In the genomic region with DNA sequence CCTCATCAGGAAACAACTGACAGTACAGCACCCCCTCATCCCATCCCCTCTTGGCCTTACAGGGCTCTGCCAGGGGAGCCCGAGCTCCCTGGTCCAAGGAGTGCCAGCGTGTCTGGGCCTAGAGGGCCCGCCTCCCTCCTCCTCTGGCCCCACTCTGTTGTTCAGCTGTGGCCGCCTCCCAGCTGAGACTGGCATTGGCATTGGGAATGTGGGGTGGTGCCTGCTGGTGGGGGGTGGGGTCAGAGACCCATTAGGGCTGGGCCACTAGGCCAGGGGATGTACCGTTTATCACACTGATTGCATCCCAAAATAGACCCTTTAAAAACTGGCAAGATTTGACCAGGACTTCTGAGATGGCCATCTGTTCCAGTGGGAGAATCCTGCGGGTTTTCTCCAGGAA, we compare ENCODE assay signal across 8 cellular contexts. TPM values are rescaled to one million over a fixed set of nuclear protein-coding genes. Genes with fewer than 3 reads are reported as not detected.
DNase-seq lines count a peak whose midpoint lies in the region; ATAC-seq, FAIRE-seq and TF ChIP-seq lines count a peak whose summit lies in the region.

No MANE protein-coding gene starts in this region.

- H3K4me1 ChIP-seq in gastroesophageal sphincter: peaks cover 0 to 58% (median 19%) of the 10 kb centered on the region in 3 donors
- H3K4me1 ChIP-seq in trophoblast cell (ENCODE audit: control insufficient read depth in 1 of 2, insufficient read depth in 2 of 2, low read length in 2 of 2): peaks cover 10 to 15% of the 10 kb centered on the region in 2 experiments

- H4K8ac ChIP-seq in trophoblast cell (ENCODE audit: low read depth, low read length): no peak overlapping the region

- ATAC-seq in WTC11 (no peak; the same call in 1 of the 2 replicates), gastroesophageal sphincter (no peak), HG02981 (IDR thresholded peaks at IDR 0.05; ENCODE audit: unreplicated experiment) (no peak)

- no peak overlapping the region for H3K23ac ChIP-seq in trophoblast cell (ENCODE audit: low read length)

- H4K91ac ChIP-seq in trophoblast cell (ENCODE audit: low read depth, low read length): no peak overlapping the region

- H3K4me3 Mint-ChIP-seq in WTC11: peak overlapping the region; percentile 67

- H2BK12ac ChIP-seq in trophoblast cell (ENCODE audit: low read length): no peak overlapping the region

- H3K4me2 ChIP-seq in trophoblast cell (ENCODE audit: low read length): peak overlapping the region; percentile 97

- H3K27ac ChIP-seq in gastroesophageal sphincter: peak overlapping the region in 3 of 4 donors; percentile 87 to 94 (median 94)
- no peak overlapping the region for H3K27ac ChIP-seq in trophoblast cell (ENCODE audit: low read depth, low read length)

- no peak overlapping the region for H2BK120ac ChIP-seq in trophoblast cell (ENCODE audit: insufficient read depth, low read length, poor library complexity)

- TF ChIP-seq EP300 in gastroesophageal sphincter (IDR thresholded peaks at IDR 0.05): no peak

- no peak overlapping the region for H3K18ac ChIP-seq in trophoblast cell (ENCODE audit: low read length)

- no peak overlapping the region for H3K27ac Mint-ChIP-seq in WTC11

- H2AFZ ChIP-seq in trophoblast cell (ENCODE audit: insufficient read depth, low read length, poor library complexity): no peak overlapping the region

- no peaks in the 10 kb centered on the region for H3K9me3 Mint-ChIP-seq in WTC11

- H3K4me1 Mint-ChIP-seq in WTC11: peaks cover 13% of the 10 kb centered on the region

- no peak overlapping the region for H4K12ac ChIP-seq in trophoblast cell (ENCODE audit: low read depth, low read length)

- H3K36me3 ChIP-seq in gastroesophageal sphincter (no peaks in the 10 kb centered on the region), trophoblast cell (ENCODE audit: control insufficient read depth in 1 of 2, insufficient read depth in 2 of 2, low read length in 2 of 2) (no peaks in the 10 kb centered on the region)

- no peak for TF ChIP-seq CTCF in WTC11 (IDR thresholded peaks at IDR 0.05)
- no peak for TF ChIP-seq CTCF in gastroesophageal sphincter (IDR thresholded peaks at IDR 0.05)

- peaks cover 7% of the 10 kb centered on the region for H3K79me2 ChIP-seq in trophoblast cell (ENCODE audit: control insufficient read depth, insufficient read depth, low read length, poor library complexity)

- CTCF ChIA-PET in WTC11 (lab: Charles Lee): interaction anchor here (0.8 to 2.5 kb wide), 3 partner anchors 22 to 64 kb away, joined by 4 to 9 read pairs (median 4); no protein-coding TSS in a partner anchor

- H3K27me3 ChIP-seq in gastroesophageal sphincter (no peaks in the 10 kb centered on the region), trophoblast cell (ENCODE audit: insufficient read depth, low read length) (no peaks in the 10 kb centered on the region)

- DNase-seq in H54 (ENCODE audit: insufficient read length, low spot score) (peak; percentile 39), WTC11 (ENCODE audit: low spot score) (no peak), trophoblast cell (no peak), activated gamma-delta T cell treated with Interleukin-2 at 50 U/mL for 16 hours (no peak), inferior parietal cortex (ENCODE audit: extremely low spot score) (no peak), GM12892 (ENCODE audit: insufficient read length) (no peak)

- peaks cover 5% of the 10 kb centered on the region for H3K79me1 ChIP-seq in trophoblast cell (ENCODE audit: low read length)

- TF ChIP-seq POLR2A in H54 (IDR thresholded peaks at IDR 0.05; ENCODE audit: low read depth, low read length) (no peak), gastroesophageal sphincter (IDR thresholded peaks at IDR 0.05) (no peak), GM12892 (IDR thresholded peaks at IDR 0.05; ENCODE audit: low read depth, low read length) (no peak)

- H3K36me3 Mint-ChIP-seq in WTC11: no peaks in the 10 kb centered on the region

- H3K9me3 ChIP-seq in gastroesophageal sphincter: no peaks in the 10 kb centered on the region
- no peaks in the 10 kb centered on the region for H3K9me3 ChIP-seq in trophoblast cell (ENCODE audit: insufficient read depth, low read depth, low read length)

- H3K27me3 Mint-ChIP-seq in WTC11 (ENCODE audit: low read depth): peaks cover 12% of the 10 kb centered on the region

- H3K9ac ChIP-seq in trophoblast cell (ENCODE audit: low read length): no peak overlapping the region

- H3K4ac ChIP-seq in trophoblast cell (ENCODE audit: low read depth, low read length): no peak overlapping the region

- H3K14ac ChIP-seq in trophoblast cell (ENCODE audit: low read length): no peak overlapping the region

- no peak overlapping the region for H2AK5ac ChIP-seq in trophoblast cell (ENCODE audit: low read length)

- no peak overlapping the region for H2BK5ac ChIP-seq in trophoblast cell (ENCODE audit: low read depth, low read length, poor library complexity)

- H3K4me3 ChIP-seq in gastroesophageal sphincter (peak overlapping the region; percentile 66 to 94), trophoblast cell (ENCODE audit: low read depth, low read length) (no peak overlapping the region)

- FAIRE-seq in H54 (lab: Jason Lieb, UNC) (no peak), GM12892 (lab: Jason Lieb, UNC) (no peak)

- POLR2A ChIA-PET in WTC11 (lab: Charles Lee): no interaction called here

- WGBS in gastroesophageal sphincter (ENCODE audit: low coverage in 1 of 2), 2 donors: 31% methylated on average over 2 of the region's 6 CpGs; no CpG with 5 or more reads in 1 of the 2 donors
- WGBS in trophoblast cell (ENCODE audit: extremely low coverage, insufficient coverage, insufficient read length): no CpG with 5 or more reads among the region's 6 CpGs

TF ChIP-seq in WTC11, 78 proteins besides CTCF, POLR2A, EP300 and RAD21 (continues in another document):
- TF ChIP-seq MXD4 (CRISPR knock-in tag; IDR thresholded peaks at IDR 0.05; ENCODE audit: borderline replicate concordance): no peak
- TF ChIP-seq, protein P1, sequence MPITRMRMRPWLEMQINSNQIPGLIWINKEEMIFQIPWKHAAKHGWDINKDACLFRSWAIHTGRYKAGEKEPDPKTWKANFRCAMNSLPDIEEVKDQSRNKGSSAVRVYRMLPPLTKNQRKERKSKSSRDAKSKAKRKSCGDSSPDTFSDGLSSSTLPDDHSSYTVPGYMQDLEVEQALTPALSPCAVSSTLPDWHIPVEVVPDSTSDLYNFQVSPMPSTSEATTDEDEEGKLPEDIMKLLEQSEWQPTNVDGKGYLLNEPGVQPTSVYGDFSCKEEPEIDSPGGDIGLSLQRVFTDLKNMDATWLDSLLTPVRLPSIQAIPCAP (CRISPR knock-in tag; IDR thresholded peaks at IDR 0.05): no peak
- TF ChIP-seq JAZF1 (CRISPR knock-in tag; IDR thresholded peaks at IDR 0.05): no peak
- TF ChIP-seq, protein P2, sequence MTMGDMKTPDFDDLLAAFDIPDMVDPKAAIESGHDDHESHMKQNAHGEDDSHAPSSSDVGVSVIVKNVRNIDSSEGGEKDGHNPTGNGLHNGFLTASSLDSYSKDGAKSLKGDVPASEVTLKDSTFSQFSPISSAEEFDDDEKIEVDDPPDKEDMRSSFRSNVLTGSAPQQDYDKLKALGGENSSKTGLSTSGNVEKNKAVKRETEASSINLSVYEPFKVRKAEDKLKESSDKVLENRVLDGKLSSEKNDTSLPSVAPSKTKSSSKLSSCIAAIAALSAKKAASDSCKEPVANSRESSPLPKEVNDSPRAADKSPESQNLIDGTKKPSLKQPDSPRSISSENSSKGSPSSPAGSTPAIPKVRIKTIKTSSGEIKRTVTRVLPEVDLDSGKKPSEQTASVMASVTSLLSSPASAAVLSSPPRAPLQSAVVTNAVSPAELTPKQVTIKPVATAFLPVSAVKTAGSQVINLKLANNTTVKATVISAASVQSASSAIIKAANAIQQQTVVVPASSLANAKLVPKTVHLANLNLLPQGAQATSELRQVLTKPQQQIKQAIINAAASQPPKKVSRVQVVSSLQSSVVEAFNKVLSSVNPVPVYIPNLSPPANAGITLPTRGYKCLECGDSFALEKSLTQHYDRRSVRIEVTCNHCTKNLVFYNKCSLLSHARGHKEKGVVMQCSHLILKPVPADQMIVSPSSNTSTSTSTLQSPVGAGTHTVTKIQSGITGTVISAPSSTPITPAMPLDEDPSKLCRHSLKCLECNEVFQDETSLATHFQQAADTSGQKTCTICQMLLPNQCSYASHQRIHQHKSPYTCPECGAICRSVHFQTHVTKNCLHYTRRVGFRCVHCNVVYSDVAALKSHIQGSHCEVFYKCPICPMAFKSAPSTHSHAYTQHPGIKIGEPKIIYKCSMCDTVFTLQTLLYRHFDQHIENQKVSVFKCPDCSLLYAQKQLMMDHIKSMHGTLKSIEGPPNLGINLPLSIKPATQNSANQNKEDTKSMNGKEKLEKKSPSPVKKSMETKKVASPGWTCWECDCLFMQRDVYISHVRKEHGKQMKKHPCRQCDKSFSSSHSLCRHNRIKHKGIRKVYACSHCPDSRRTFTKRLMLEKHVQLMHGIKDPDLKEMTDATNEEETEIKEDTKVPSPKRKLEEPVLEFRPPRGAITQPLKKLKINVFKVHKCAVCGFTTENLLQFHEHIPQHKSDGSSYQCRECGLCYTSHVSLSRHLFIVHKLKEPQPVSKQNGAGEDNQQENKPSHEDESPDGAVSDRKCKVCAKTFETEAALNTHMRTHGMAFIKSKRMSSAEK (CRISPR knock-in tag; IDR thresholded peaks at IDR 0.05; ENCODE audit: borderline replicate concordance): no peak
- TF ChIP-seq NR1H2 (CRISPR knock-in tag; IDR thresholded peaks at IDR 0.05): no peak
- TF ChIP-seq SMAD4 (CRISPR knock-in tag; IDR thresholded peaks at IDR 0.05): no peak
- TF ChIP-seq ETV6 (CRISPR knock-in tag; IDR thresholded peaks at IDR 0.05): no peak
- TF ChIP-seq, protein P3, sequence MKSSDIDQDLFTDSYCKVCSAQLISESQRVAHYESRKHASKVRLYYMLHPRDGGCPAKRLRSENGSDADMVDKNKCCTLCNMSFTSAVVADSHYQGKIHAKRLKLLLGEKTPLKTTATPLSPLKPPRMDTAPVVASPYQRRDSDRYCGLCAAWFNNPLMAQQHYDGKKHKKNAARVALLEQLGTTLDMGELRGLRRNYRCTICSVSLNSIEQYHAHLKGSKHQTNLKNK (CRISPR knock-in tag; IDR thresholded peaks at IDR 0.05): no peak
- no peak for TF ChIP-seq ZNF416 (CRISPR knock-in tag; IDR thresholded peaks at IDR 0.05)
- no peak for TF ChIP-seq CREM (CRISPR knock-in tag; IDR thresholded peaks at IDR 0.05)

RNA-seq across cellular contexts. Expression of a gene that starts 1.4 kb away (rescaled TPM):
- total RNA-seq in WTC11 (2021) (14.1 to 16.3 TPM (median 14.2 TPM) in 3 replicates), gastroesophageal sphincter (10 to 100 TPM; 13.6 to 21.3 (median 17.2) TPM)
- 4.2 and 4.4 TPM in 2 replicates for polyA plus RNA-seq in trophoblast cell (2013)
- 8.7 TPM for polyA plus RNA-seq in GM12892 (2012; ENCODE audit: missing spikeins)
